ENCODE assay signal across 16 cellular contexts in the genomic region with DNA sequence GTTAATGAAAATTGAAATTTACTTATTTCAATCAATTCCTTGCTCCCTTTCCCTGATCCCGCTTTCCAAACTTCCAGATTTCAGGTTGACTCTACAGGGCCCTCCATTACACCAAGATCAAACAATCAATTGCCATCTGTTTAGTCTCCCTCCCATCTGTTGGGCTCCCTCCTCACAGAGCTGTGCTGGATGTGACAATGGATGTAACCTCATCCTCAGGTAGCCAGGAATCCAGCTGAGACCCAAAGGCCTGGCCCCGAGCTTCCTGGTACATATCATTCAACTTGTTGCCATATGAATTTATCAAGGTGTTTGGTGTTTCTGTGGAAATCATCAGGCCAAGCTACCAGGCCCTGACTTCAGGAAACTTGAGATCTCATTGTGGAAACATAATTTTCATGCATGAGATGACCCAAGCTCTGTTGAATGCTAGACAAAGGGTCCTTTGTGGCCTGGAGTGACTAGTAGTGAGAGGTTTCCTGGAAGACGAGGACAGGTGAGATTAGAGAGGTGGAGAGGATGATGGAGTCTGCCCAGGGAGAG.
"Had no signal": no experiment of that assay in that cellular context is flagged by ENCODE, and none has a peak within 500 bp of the region (broad histone marks: within the 10 kb centered on the region; RNA-seq: fewer than 3 reads in every experiment).

No MANE protein-coding gene starts in this region.

- H3K27ac Mint-ChIP-seq: activated CD4-positive, alpha-beta T cell treated with anti-CD3 and anti-CD28 coated beads, Interleukin-2, amount 10 ng/mL, durations not matched to agents 7 days and 5 days; activated naive CD8-positive, alpha-beta T cell treated with anti-CD3 and anti-CD28 coated beads, Interleukin-2, amount 50 U/mL, for 24 hours; naive thymus-derived CD4-positive, alpha-beta T cell; WTC11 had no signal

- ATAC-seq: activated naive CD8-positive, alpha-beta T cell treated with anti-CD3 and anti-CD28 coated beads, Interleukin-2, amount 50 U/mL, for 24 hours; lower lobe of right lung; naive thymus-derived CD4-positive, alpha-beta T cell; WTC11 had no signal

- H3K27me3 ChIP-seq: ascending aorta, colonic mucosa, neutrophil, tibial artery had no signal

- H3K27ac ChIP-seq: ascending aorta, colonic mucosa, lower lobe of right lung, neutrophil, tibial artery had no signal

- H3K9me3 ChIP-seq: ascending aorta, colonic mucosa, lower lobe of right lung, neutrophil, tibial artery had no signal

- DNase-seq: activated CD4-positive, alpha-beta T cell treated with anti-CD3 and anti-CD28 coated beads, Interleukin-2, amount 10 ng/mL, durations not matched to agents 7 days and 5 days; activated CD8-positive, alpha-beta memory T cell treated with anti-CD3 and anti-CD28 coated beads for 24 hours; activated naive CD4-positive, alpha-beta T cell treated with Interleukin-2 at 50 U/mL for 16 hours; activated naive CD8-positive, alpha-beta T cell treated with anti-CD3 and anti-CD28 coated beads, Interleukin-2, amount 50 U/mL, for 24 hours; effector CD8-positive, alpha-beta T cell; hippocampal formation; kidney glomerular epithelial cell; lower lobe of right lung; naive thymus-derived CD4-positive, alpha-beta T cell; posterior cingulate gyrus; small intestine; tibial artery had no signal

- H3K4me1 ChIP-seq: ascending aorta, colonic mucosa, lower lobe of right lung, tibial artery had no signal

- H3K4me3 Mint-ChIP-seq: activated CD4-positive, alpha-beta T cell treated with anti-CD3 and anti-CD28 coated beads, Interleukin-2, amount 10 ng/mL, durations not matched to agents 7 days and 5 days; activated naive CD8-positive, alpha-beta T cell treated with anti-CD3 and anti-CD28 coated beads, Interleukin-2, amount 50 U/mL, for 24 hours; naive thymus-derived CD4-positive, alpha-beta T cell; WTC11 had no signal

- H3K36me3 Mint-ChIP-seq: naive thymus-derived CD4-positive, alpha-beta T cell; WTC11 had no signal

- H3K27me3 Mint-ChIP-seq: activated CD4-positive, alpha-beta T cell treated with anti-CD3 and anti-CD28 coated beads, Interleukin-2, amount 10 ng/mL, durations not matched to agents 7 days and 5 days; activated naive CD8-positive, alpha-beta T cell treated with anti-CD3 and anti-CD28 coated beads, Interleukin-2, amount 50 U/mL, for 24 hours had no signal

- H3K9me3 Mint-ChIP-seq: activated CD4-positive, alpha-beta T cell treated with anti-CD3 and anti-CD28 coated beads, Interleukin-2, amount 10 ng/mL, durations not matched to agents 7 days and 5 days; activated naive CD8-positive, alpha-beta T cell treated with anti-CD3 and anti-CD28 coated beads, Interleukin-2, amount 50 U/mL, for 24 hours; WTC11 had no signal

- H3K4me1 Mint-ChIP-seq: activated CD4-positive, alpha-beta T cell treated with anti-CD3 and anti-CD28 coated beads, Interleukin-2, amount 10 ng/mL, durations not matched to agents 7 days and 5 days; activated naive CD8-positive, alpha-beta T cell treated with anti-CD3 and anti-CD28 coated beads, Interleukin-2, amount 50 U/mL, for 24 hours; naive thymus-derived CD4-positive, alpha-beta T cell; WTC11 had no signal

- H3K36me3 ChIP-seq: ascending aorta, colonic mucosa, lower lobe of right lung, neutrophil, tibial artery had no signal

- H3K4me3 ChIP-seq: ascending aorta, colonic mucosa, lower lobe of right lung, tibial artery had no signal
